Comparison of ENCODE assay signal across 28 cellular contexts in the genomic region with DNA sequence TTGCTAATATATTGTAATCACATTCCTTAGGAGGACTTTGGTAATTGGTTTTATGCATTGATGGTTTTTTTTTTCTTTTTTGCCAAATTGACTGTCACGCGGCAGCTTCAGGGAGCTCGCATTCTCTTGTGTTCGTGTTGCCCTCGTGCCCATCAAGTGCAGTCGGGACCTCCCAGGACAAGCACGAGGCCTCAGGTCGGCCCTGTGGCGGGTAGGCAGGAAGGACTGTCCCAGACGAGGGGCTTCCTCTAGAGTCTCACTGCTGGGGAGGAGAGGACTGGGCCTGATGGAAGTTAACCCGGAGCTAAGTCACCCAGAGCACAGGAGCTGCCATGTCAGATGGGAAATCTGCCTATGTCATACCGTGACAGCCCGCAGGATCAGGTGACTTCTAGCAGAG. TPM values are rescaled to one million over a fixed set of nuclear protein-coding genes. Genes with fewer than 3 reads are reported as not detected.
DNase-seq lines count a peak whose midpoint lies in the region; ATAC-seq and TF ChIP-seq lines count a peak whose summit lies in the region.
"Had no signal": no experiment of that assay in that cellular context is flagged by ENCODE, and none has a peak within 500 bp of the region (broad histone marks: within the 10 kb centered on the region; RNA-seq: fewer than 3 reads in every experiment).

No MANE protein-coding gene starts in this region.

- no peak overlapping the region for H2BK5ac ChIP-seq in IMR-90 (ENCODE audit: low read depth, low read length, poor library complexity, severe bottlenecking)

- no peak for DNase-seq in MCF 10A (ENCODE audit: unreplicated experiment)
- no peak for DNase-seq in breast epithelium (ENCODE audit: low spot score in 2 of 2)
- no peak for DNase-seq in IMR-90
- no peak for DNase-seq in neural crest cell (ENCODE audit: low read depth, low spot score)
- no peak for DNase-seq in osteoblast (ENCODE audit: insufficient read length, low spot score, missing footprints)
- no peak for DNase-seq in T-helper 2 cell treated with Interferon-gamma antibody and Interleukin-4, amounts not matched to agents 5 μg/mL and 100 μg/mL, for 36 hours (ENCODE audit: low spot score)
- no peak for DNase-seq in amygdala (lab: John Stamatoyannopoulos, UW)
- DNase-seq: ACHN; BE2C; CD4-positive, CD25-positive, alpha-beta regulatory T cell; DMS53; GOT3; Karpas-422; MV-4-11; NCI-H1105; NCI-H1436 treated with DMSO at 0.1 percent for 48 hours; NCI-H187 treated with DMSO at 0.1 percent for 48 hours; NCI-H2171 treated with DMSO at 0.1 percent for 48 hours; NCI-H345; NCI-H510A treated with DMSO at 0.1 percent for 48 hours; NCI-H748 treated with DMSO at 0.1 percent for 48 hours; Peyer's patch; SHP77 treated with DMSO at 0.1 percent for 48 hours; SW 1271 had no signal

- no peak overlapping the region for H2BK15ac ChIP-seq in IMR-90 (ENCODE audit: low read depth, low read length)

- in situ Hi-C loops in IMR-90 (cut with MboI; ENCODE audit: low sequenced_read_pairs), result no loop called here

- peaks cover 71% of the 10 kb centered on the region for H3K36me3 Mint-ChIP-seq in MCF 10A (ENCODE audit: insufficient read depth, unreplicated experiment)
- peaks cover 10% of the 10 kb centered on the region for H3K36me3 Mint-ChIP-seq in neural crest cell (ENCODE audit: low read depth)
- H3K36me3 Mint-ChIP-seq in T-helper 2 cell treated with Interferon-gamma antibody and Interleukin-4, amounts not matched to agents 5 μg/mL and 100 μg/mL, for 36 hours (ENCODE audit: low read depth), result no peaks in the 10 kb centered on the region
- H3K36me3 Mint-ChIP-seq: CD4-positive, CD25-positive, alpha-beta regulatory T cell had no signal

- no peak overlapping the region for H2BK120ac ChIP-seq in IMR-90 (ENCODE audit: low read depth, low read length)

- H3K4me1 Mint-ChIP-seq in MCF 10A (ENCODE audit: insufficient read depth, unreplicated experiment), result no peaks in the 10 kb centered on the region
- no peaks in the 10 kb centered on the region for H3K4me1 Mint-ChIP-seq in neural crest cell
- peaks cover 1% of the 10 kb centered on the region for H3K4me1 Mint-ChIP-seq in T-helper 2 cell treated with Interferon-gamma antibody and Interleukin-4, amounts not matched to agents 5 μg/mL and 100 μg/mL, for 36 hours (ENCODE audit: low read depth)
- H3K4me1 Mint-ChIP-seq: CD4-positive, CD25-positive, alpha-beta regulatory T cell had no signal

- H3K9ac ChIP-seq in IMR-90 (ENCODE audit: low read depth, low read length) (no peak overlapping the region), SU-DHL-6 (ENCODE audit: low read length) (no peak overlapping the region)

- no peaks in the 10 kb centered on the region for H3K9me3 ChIP-seq in breast epithelium
- H3K9me3 ChIP-seq in IMR-90 (ENCODE audit: control insufficient read depth, insufficient read depth, low read length), result no peaks in the 10 kb centered on the region
- peaks cover 6% of the 10 kb centered on the region; the same call in 1 of the 2 replicates for H3K9me3 ChIP-seq in SU-DHL-6 (ENCODE audit: insufficient read depth, low read length)
- H3K9me3 ChIP-seq in osteoblast (ENCODE audit: low read depth, low read length), result no peaks in the 10 kb centered on the region
- H3K9me3 ChIP-seq: BE2C, HAP-1, Peyer's patch had no signal

- no peak overlapping the region for H2AFZ ChIP-seq in IMR-90 (replicated peaks; ENCODE audit: low read length, poor library complexity)
- H2AFZ ChIP-seq in SU-DHL-6 (ENCODE audit: low read depth, low read length, severe bottlenecking), result no peak overlapping the region
- H2AFZ ChIP-seq in osteoblast (ENCODE audit: low read length), result no peak overlapping the region

- H3K79me1 ChIP-seq in IMR-90 (ENCODE audit: low read depth in 1 of 2, low read length in 2 of 2), result peaks cover 6 to 41% of the 10 kb centered on the region in 2 experiments; a peak in 3 of 4 replicates

- H4K5ac ChIP-seq in IMR-90 (ENCODE audit: low read depth, low read length), result no peak overlapping the region

- no peak overlapping the region for H3K14ac ChIP-seq in IMR-90 (replicated peaks; ENCODE audit: low read depth, low read length)

- H3K56ac ChIP-seq in IMR-90 (ENCODE audit: extremely low read depth, insufficient read depth, low read length), result no peak overlapping the region

- H2AK5ac ChIP-seq in IMR-90 (ENCODE audit: low read depth, low read length), result no peak overlapping the region

- H3K4ac ChIP-seq in IMR-90 (ENCODE audit: low read depth, low read length), result no peak overlapping the region

- H3K27ac Mint-ChIP-seq in MCF 10A (ENCODE audit: low read depth, unreplicated experiment) (no peak overlapping the region), neural crest cell (ENCODE audit: unreplicated experiment) (peak overlapping the region; percentile 35)
- no peak overlapping the region for H3K27ac Mint-ChIP-seq in T-helper 2 cell treated with Interferon-gamma antibody and Interleukin-4, amounts not matched to agents 5 μg/mL and 100 μg/mL, for 36 hours
- H3K27ac Mint-ChIP-seq: CD4-positive, CD25-positive, alpha-beta regulatory T cell had no signal

- H3K4me3 ChIP-seq in breast epithelium (no peak overlapping the region), IMR-90 (ENCODE audit: insufficient read depth, low read depth, low read length) (no peak overlapping the region), SU-DHL-6 (ENCODE audit: insufficient read depth, low read length, poor library complexity, severe bottlenecking) (no peak overlapping the region), osteoblast (ENCODE audit: insufficient read depth, low read length) (no peak overlapping the region)
- H3K4me3 ChIP-seq: HAP-1, Peyer's patch, SK-N-MC had no signal

- H4K91ac ChIP-seq in IMR-90 (ENCODE audit: insufficient read depth, low read depth, low read length), result no peak overlapping the region

- no peaks in the 10 kb centered on the region for H3K9me1 ChIP-seq in IMR-90 (ENCODE audit: insufficient read depth, low read length)

- CTCF ChIA-PET in MCF 10A (lab: Yijun Ruan, JAX) (interaction anchor here (0.6 kb wide), 1 partner anchor 20 kb away, joined by 4 read pairs; no protein-coding TSS in a partner anchor), IMR-90 (lab: Yijun Ruan, JAX) (no interaction called here)

- H4K20me1 ChIP-seq in IMR-90 (ENCODE audit: insufficient read depth, low read length) (peaks cover 62% of the 10 kb centered on the region), SU-DHL-6 (ENCODE audit: low read depth, low read length) (no peaks in the 10 kb centered on the region), osteoblast (ENCODE audit: insufficient read depth, low read length) (peaks cover 43% of the 10 kb centered on the region)

- TF ChIP-seq CTCF in MCF 10A (IDR thresholded peaks at IDR 0.05; ENCODE audit: unreplicated experiment), result no peak
- TF ChIP-seq CTCF in breast epithelium (IDR thresholded peaks at IDR 0.05), result no peak
- no peak for TF ChIP-seq CTCF in IMR-90 (conservative IDR thresholded peaks at IDR 0.05; ENCODE audit: low read depth, low read length)
- no peak for TF ChIP-seq CTCF in SU-DHL-6 (IDR thresholded peaks at IDR 0.05; ENCODE audit: insufficient read depth, low read length, poor library complexity, severe bottlenecking)
- no peak for TF ChIP-seq CTCF in neural crest cell (conservative IDR thresholded peaks at IDR 0.05)
- TF ChIP-seq CTCF in osteoblast (IDR thresholded peaks at IDR 0.05; ENCODE audit: extremely low read depth, low read depth, low read length), result no peak

- H3K18ac ChIP-seq in IMR-90 (ENCODE audit: low read depth, low read length), result no peak overlapping the region

- no peak overlapping the region for H2AK9ac ChIP-seq in IMR-90 (replicated peaks; ENCODE audit: low read depth, low read length, poor library complexity)

- H3K4me3 Mint-ChIP-seq in MCF 10A (ENCODE audit: unreplicated experiment) (no peak overlapping the region), neural crest cell (no peak overlapping the region)
- H3K4me3 Mint-ChIP-seq in T-helper 2 cell treated with Interferon-gamma antibody and Interleukin-4, amounts not matched to agents 5 μg/mL and 100 μg/mL, for 36 hours, result no peak overlapping the region
- H3K4me3 Mint-ChIP-seq: CD4-positive, CD25-positive, alpha-beta regulatory T cell had no signal

- no peak for TF ChIP-seq POLR2A in breast epithelium (IDR thresholded peaks at IDR 0.05)
- no peak for TF ChIP-seq POLR2A in IMR-90 (IDR thresholded peaks at IDR 0.05; ENCODE audit: low read depth, low read length)

- peaks cover 14% of the 10 kb centered on the region for H3K36me3 ChIP-seq in breast epithelium
- H3K36me3 ChIP-seq in IMR-90 (ENCODE audit: control insufficient read depth, insufficient read depth, low read length), result peaks cover 79% of the 10 kb centered on the region
- peaks cover 4% of the 10 kb centered on the region; the same call in 1 of the 2 replicates for H3K36me3 ChIP-seq in SU-DHL-6 (ENCODE audit: low read length)
- H3K36me3 ChIP-seq in osteoblast (ENCODE audit: insufficient read depth, low read length), result peaks cover 77% of the 10 kb centered on the region

- H3K27ac ChIP-seq in breast epithelium (no peak overlapping the region), IMR-90 (ENCODE audit: insufficient read depth, low read length) (no peak overlapping the region), SU-DHL-6 (ENCODE audit: low read depth, low read length) (peak overlapping the region; percentile 94), osteoblast (ENCODE audit: low read depth, low read length) (no peak overlapping the region)
- H3K27ac ChIP-seq: 22Rv1, Peyer's patch, SK-N-MC had no signal

- H3K79me2 ChIP-seq in SU-DHL-6 (ENCODE audit: insufficient read depth, low read length), result no peaks in the 10 kb centered on the region
- H3K79me2 ChIP-seq in osteoblast (ENCODE audit: insufficient read depth, low read length), result peaks cover 16% of the 10 kb centered on the region

- H3K9me3 Mint-ChIP-seq in MCF 10A (ENCODE audit: unreplicated experiment), result no peaks in the 10 kb centered on the region
- H3K9me3 Mint-ChIP-seq in neural crest cell, result no peaks in the 10 kb centered on the region
- H3K9me3 Mint-ChIP-seq in T-helper 2 cell treated with Interferon-gamma antibody and Interleukin-4, amounts not matched to agents 5 μg/mL and 100 μg/mL, for 36 hours, result no peaks in the 10 kb centered on the region
- H3K9me3 Mint-ChIP-seq: CD4-positive, CD25-positive, alpha-beta regulatory T cell had no signal

- WGBS in IMR-90 (ENCODE audit: extremely low coverage in 2 of 2, insufficient read length in 1 of 2), 2 experiments, result 88% methylated on average over 6 of the region's 13 CpGs; no CpG with 5 or more reads in 1 of the 2 experiments

- no peak overlapping the region for H4K8ac ChIP-seq in IMR-90 (ENCODE audit: low read depth in 2 of 2, low read length in 2 of 2)

- H3K4me2 ChIP-seq in IMR-90 (ENCODE audit: low read depth, low read length), result no peak overlapping the region
- H3K4me2 ChIP-seq in SU-DHL-6 (ENCODE audit: low read depth, low read length, poor library complexity, severe bottlenecking), result no peak overlapping the region
- no peak overlapping the region for H3K4me2 ChIP-seq in osteoblast (ENCODE audit: insufficient read depth, low read length)

- POLR2A ChIA-PET in MCF 10A (lab: Yijun Ruan, JAX) (no interaction called here), IMR-90 (lab: Charles Lee; ENCODE audit: unreplicated experiment) (no interaction called here)

- TSS peak; percentile 74 for BruUV-seq in MCF 10A (replicated peaks; lab: Mats Ljungman, UMichigan)
- BruUV-seq in IMR-90 (replicated peaks; lab: Mats Ljungman, UMichigan), result TSS peak; percentile 98

- no peak overlapping the region for H2BK20ac ChIP-seq in IMR-90 (ENCODE audit: low read depth, low read length)

- H3K9me2 ChIP-seq in SU-DHL-6 (replicated peaks; ENCODE audit: insufficient read depth, low read length), result no peaks in the 10 kb centered on the region

- peaks cover 49% of the 10 kb centered on the region for H3F3A ChIP-seq in SU-DHL-6 (ENCODE audit: insufficient read depth)

- no peak for ATAC-seq in IMR-90 (ENCODE audit: low read depth)

- H3K27me3 Mint-ChIP-seq in MCF 10A (ENCODE audit: insufficient read depth, unreplicated experiment) (no peaks in the 10 kb centered on the region), neural crest cell (ENCODE audit: low read depth) (no peaks in the 10 kb centered on the region)
- H3K27me3 Mint-ChIP-seq in T-helper 2 cell treated with Interferon-gamma antibody and Interleukin-4, amounts not matched to agents 5 μg/mL and 100 μg/mL, for 36 hours (ENCODE audit: low read depth), result no peaks in the 10 kb centered on the region
- H3K27me3 Mint-ChIP-seq: CD4-positive, CD25-positive, alpha-beta regulatory T cell had no signal

- dilution Hi-C loops in IMR-90 (cut with HindIII; ENCODE audit: low sequenced_read_pairs, unreplicated experiment), result no loop called here

- intact Hi-C loops in MCF 10A (cut with micrococcal nuclease), result no loop called here
- intact Hi-C loops in breast epithelium (cut with DNase I; ENCODE audit: low total_unique reads), result no loop called here
- intact Hi-C loops in IMR-90 (cut with micrococcal nuclease), result no loop called here

- H3K4me1 ChIP-seq in breast epithelium, result no peaks in the 10 kb centered on the region
- no peaks in the 10 kb centered on the region for H3K4me1 ChIP-seq in IMR-90 (ENCODE audit: control insufficient read depth, insufficient read depth, low read length)
- H3K4me1 ChIP-seq in osteoblast (ENCODE audit: insufficient read depth, low read length), result no peaks in the 10 kb centered on the region
- H3K4me1 ChIP-seq: BE2C, HAP-1, Peyer's patch had no signal

- no peak overlapping the region for H3K23ac ChIP-seq in IMR-90 (ENCODE audit: low read depth, low read length)

- no peak for TF ChIP-seq RAD21 in IMR-90 (IDR thresholded peaks at IDR 0.05; ENCODE audit: low read length)

- H3K27me3 ChIP-seq in breast epithelium (no peaks in the 10 kb centered on the region), IMR-90 (ENCODE audit: control insufficient read depth, insufficient read depth, low read length) (no peaks in the 10 kb centered on the region), SU-DHL-6 (ENCODE audit: low read length) (no peaks in the 10 kb centered on the region), osteoblast (ENCODE audit: insufficient read depth, low read length) (no peaks in the 10 kb centered on the region)
- H3K27me3 ChIP-seq: BE2C, Peyer's patch had no signal

RNA-seq across cellular contexts. Expression of a gene that starts 37.0 kb away (rescaled TPM):
- total RNA-seq in MCF 10A (2022) (264 and 294 TPM in 2 replicates), breast epithelium (100 to 1,000 TPM; 283 to 306 (median 285) TPM), IMR-90 (2012; rRNA removed) (287 and 341 TPM in 2 replicates), neural crest cell (146 and 147 TPM in 2 replicates), osteoblast (426 and 429 TPM in 2 replicates)
- 278 and 296 TPM in 2 replicates for polyA plus RNA-seq in IMR-90 (2012; rRNA removed)
- polyA plus RNA-seq in IMR-90 (2012; cell fraction: cytosol; rRNA removed), result 121 and 139 TPM in 2 replicates
- 1,027 and 1,310 TPM in 2 replicates for polyA plus RNA-seq in IMR-90 (2012; cell fraction: nucleus; rRNA removed; ENCODE audit: low replicate concordance)
